In genomic region chr1:32651461-32652073, GRCh38 we compare ENCODE assay signal across 9 cellular contexts. TPM values are rescaled to one million over a fixed set of nuclear protein-coding genes. Genes with fewer than 3 reads are reported as not detected.
A peak's percentile ranks its signal among the peaks of the same experiment; 100 is the strongest.
DNase-seq lines count a peak whose midpoint lies in the region; ATAC-seq and TF ChIP-seq lines count a peak whose summit lies in the region.
"Had no signal": no experiment of that assay in that cellular context is flagged by ENCODE, and none has a peak within 500 bp of the region (broad histone marks: within the 10 kb centered on the region; RNA-seq: fewer than 3 reads in every experiment).

No MANE protein-coding gene starts in this region.

- peaks cover 11% of the 10 kb centered on the region for H3K36me3 Mint-ChIP-seq in neural crest cell (ENCODE audit: low read depth)

- TF ChIP-seq CTCF in Panc1 (IDR thresholded peaks at IDR 0.05) (no peak), epithelial cell of proximal tubule (conservative IDR thresholded peaks at IDR 0.05; ENCODE audit: low read depth, low read length) (no peak), neural crest cell (conservative IDR thresholded peaks at IDR 0.05) (no peak)

- H3K27ac Mint-ChIP-seq in neural crest cell (ENCODE audit: unreplicated experiment) = peak overlapping the region; percentile 98

- H3K27me3 ChIP-seq in Panc1 (ENCODE audit: control insufficient read depth, insufficient read depth, low read length) = no peaks in the 10 kb centered on the region

- peaks cover 27% of the 10 kb centered on the region for H3K36me3 ChIP-seq in Panc1 (ENCODE audit: control insufficient read depth, insufficient read depth, low read length)

- peaks cover 51% of the 10 kb centered on the region for H3K4me1 Mint-ChIP-seq in neural crest cell

- CTCF ChIA-PET in Panc1 (lab: Charles Lee) = interaction anchor here (1.1 kb wide), 1 partner anchor 131 kb away, joined by 4 read pairs; no protein-coding TSS in a partner anchor

- H3K9me3 ChIP-seq in Panc1 (ENCODE audit: control insufficient read depth, insufficient read depth, low read depth, low read length) = no peaks in the 10 kb centered on the region

- POLR2A ChIA-PET in Panc1 (lab: Charles Lee) = interaction anchor here (0.6 kb wide), 2 partner anchors 25 to 330 kb away, joined by 4 read pairs; no protein-coding TSS in a partner anchor

- in situ Hi-C loops in Panc1 (cut with HindIII; ENCODE audit: low pct_unique_long_range_greater_than_20kb, low sequenced_read_pairs) = no loop called here

- BruUV-seq in Panc1 (replicated peaks; lab: Mats Ljungman, UMichigan) = no TSS peak

- DNase-seq in COLO668 (lab: John Stamatoyannopoulos, UW; ENCODE audit: unreplicated experiment) = peak; percentile 90
- peak; percentile 4 for DNase-seq in Panc1 (ENCODE audit: low read depth, low spot score)
- DNase-seq in epithelial cell of proximal tubule (ENCODE audit: low read depth) = no peak
- no peak for DNase-seq in neural crest cell (ENCODE audit: low read depth, low spot score)
- no peak for DNase-seq in UCSD-AML1 (lab: John Stamatoyannopoulos, UW; ENCODE audit: unreplicated experiment)
- no peak for DNase-seq in NCI-H128 (lab: John Stamatoyannopoulos, UW; ENCODE audit: unreplicated experiment)
- DNase-seq in GM03348 (ENCODE audit: low spot score) = no peak

- H3K4me3 Mint-ChIP-seq in neural crest cell = peak overlapping the region; percentile 94

- H3K27me3 Mint-ChIP-seq in neural crest cell (ENCODE audit: low read depth) = no peaks in the 10 kb centered on the region

- peak overlapping the region; percentile 93 to 96 for H3K4me3 ChIP-seq in Panc1 (ENCODE audit: low read depth in 2 of 2, low read length in 2 of 2)
- H3K4me3 ChIP-seq in epithelial cell of proximal tubule (ENCODE audit: low read depth, low read length) = peak overlapping the region; percentile 59

- peak overlapping the region; percentile 97 for H3K27ac ChIP-seq in Panc1 (ENCODE audit: low read length)

- ATAC-seq in GM19463 (IDR thresholded peaks at IDR 0.05; ENCODE audit: unreplicated experiment) = peak; percentile 4
- peak; percentile 21 for ATAC-seq in Panc1

- no peaks in the 10 kb centered on the region for H3K9me3 Mint-ChIP-seq in neural crest cell

- peaks cover 10% of the 10 kb centered on the region; the same call in 1 of the 2 replicates for H3K4me1 ChIP-seq in Panc1 (ENCODE audit: control insufficient read depth, insufficient read depth, low read length)

- intact Hi-C loops in Panc1 (cut with micrococcal nuclease; ENCODE audit: unreplicated experiment) = no loop called here

RNA-seq across cellular contexts. Expression of gene RBBP4, which starts 0.6 kb away (rescaled TPM):
- total RNA-seq in Panc1 (2021; ENCODE audit: unreplicated experiment) (376 TPM), epithelial cell of proximal tubule (175 and 246 TPM in 2 replicates), neural crest cell (492 and 494 TPM in 2 replicates)
- polyA plus RNA-seq in Panc1 (2012; ENCODE audit: insufficient read length) = 254 TPM

RNA-seq across cellular contexts. Expression of gene ZBTB8OS, which starts 1.2 kb away (rescaled TPM):
- total RNA-seq in Panc1 (2021; ENCODE audit: unreplicated experiment) (78.9 TPM), epithelial cell of proximal tubule (31.3 and 53.1 TPM in 2 replicates), neural crest cell (49.1 and 53.1 TPM in 2 replicates)
- polyA plus RNA-seq in Panc1 (2012; ENCODE audit: insufficient read length) = 47.2 TPM

RNA-seq across cellular contexts. Expression of gene SYNC, which starts 51.0 kb away (rescaled TPM):
- total RNA-seq in Panc1 (2021; ENCODE audit: unreplicated experiment) (1.3 TPM), epithelial cell of proximal tubule (6.6 and 10.3 TPM in 2 replicates), neural crest cell (0.12 TPM in 1 of 2 replicates, not detected in the other)
- 1.2 TPM for polyA plus RNA-seq in Panc1 (2012; ENCODE audit: insufficient read length)
- total RNA-seq: T-helper 2 cell treated with Interferon-gamma antibody and Interleukin-4, amounts not matched to agents 100 ng/mL and 5 ng/mL, for 36 hours had no signal

Comparison
In these comparisons a context has a peak if more than half of its experiments do, and no peak if none do; other contexts are left out.
1. DNase-seq: peak in COLO668 (single experiment) and Panc1 (single experiment); none in epithelial cell of proximal tubule (single experiment), neural crest cell (single experiment), UCSD-AML1 (single experiment), NCI-H128 (single experiment) and GM03348 (single experiment).